Comparison of ENCODE assay signal across 8 cellular contexts in genomic region chr20:36384022-36384619, GRCh38.
DNase-seq lines count a peak whose midpoint lies in the region; ATAC-seq, FAIRE-seq and TF ChIP-seq lines count a peak whose summit lies in the region.

No MANE protein-coding gene starts in this region.

- BruUV-seq in OCI-LY7 (replicated peaks; lab: Mats Ljungman, UMichigan) (no TSS peak), GM12878 (replicated peaks; lab: Mats Ljungman, UMichigan) (no TSS peak)

- H3K36me3 ChIP-seq in OCI-LY7 (ENCODE audit: insufficient read depth, low read length) (no peaks in the 10 kb centered on the region), GM12878 (ENCODE audit: control insufficient read depth in 2 of 2, insufficient read depth in 2 of 2, low read length in 1 of 2) (no peaks in the 10 kb centered on the region), neural cell (ENCODE audit: insufficient read depth, low read length) (no peaks in the 10 kb centered on the region), WERI-Rb-1 (no peaks in the 10 kb centered on the region)

- H3K4me2 ChIP-seq in OCI-LY7 (ENCODE audit: low read length), result no peak overlapping the region
- H3K4me2 ChIP-seq in GM12878 (ENCODE audit: control insufficient read depth, insufficient read depth), result no peak overlapping the region
- no peak overlapping the region for H3K4me2 ChIP-seq in neural cell (ENCODE audit: low read length)

- H3K79me2 ChIP-seq in OCI-LY7 (ENCODE audit: insufficient read depth, low read depth, low read length) (no peaks in the 10 kb centered on the region), GM12878 (ENCODE audit: control insufficient read depth, insufficient read depth, low read length) (no peaks in the 10 kb centered on the region), neural cell (replicated peaks; ENCODE audit: insufficient read depth, low read length) (no peaks in the 10 kb centered on the region)

- no peak for TF ChIP-seq POLR2A in GM12878 (IDR thresholded peaks at IDR 0.05; ENCODE audit: low read depth, low read length)

- in situ Hi-C loops in GM12878 (cut with MboI), result no loop called here

- H3K27me3 ChIP-seq in GM12878 (replicated peaks in 1 of 2; ENCODE audit: control insufficient read depth in 2 of 2, insufficient read depth in 2 of 2, low read length in 1 of 2) (no peaks in the 10 kb centered on the region), neural cell (ENCODE audit: insufficient read depth, low read depth, low read length) (no peaks in the 10 kb centered on the region), WERI-Rb-1 (ENCODE audit: insufficient read depth, low read depth, severe bottlenecking) (no peaks in the 10 kb centered on the region)

- H3K9me3 ChIP-seq in OCI-LY7 (ENCODE audit: low read length) (no peaks in the 10 kb centered on the region), GM12878 (replicated peaks; ENCODE audit: control insufficient read depth, insufficient read depth, low read length) (no peaks in the 10 kb centered on the region), neural cell (ENCODE audit: low read length) (no peaks in the 10 kb centered on the region), WERI-Rb-1 (ENCODE audit: severe bottlenecking) (no peaks in the 10 kb centered on the region)

- POLR2A ChIA-PET in OCI-LY7 (lab: Charles Lee), result no interaction called here
- POLR2A ChIA-PET in GM12878 (lab: Charles Lee), result interaction anchor here (0.6 kb wide), 1 partner anchor 24 kb away, joined by 3 read pairs; no protein-coding TSS in a partner anchor

- H3F3A ChIP-seq in neural cell (ENCODE audit: insufficient read depth, low read length, poor library complexity, severe bottlenecking), result no peaks in the 10 kb centered on the region

- DNase-seq in H4 (ENCODE audit: low spot score) (peak; percentile 31), OCI-LY7 (ENCODE audit: low spot score) (peak; percentile 49), GM12878 (ENCODE audit: low read depth, low spot score) (no peak), NCI-H2107 treated with DMSO at 0.1 percent for 48 hours (lab: John Stamatoyannopoulos, UW; ENCODE audit: unreplicated experiment) (no peak), WERI-Rb-1 (no peak), NCI-H187 treated with DMSO at 0.1 percent for 48 hours (lab: John Stamatoyannopoulos, UW) (no peak)

- H3K9me2 ChIP-seq in OCI-LY7 (ENCODE audit: insufficient read depth, low read length) (no peaks in the 10 kb centered on the region), neural cell (ENCODE audit: insufficient read depth, low read length) (no peaks in the 10 kb centered on the region)

- H3K4me1 ChIP-seq in OCI-LY7 (ENCODE audit: insufficient read depth, low read length, poor library complexity, severe bottlenecking) (no peaks in the 10 kb centered on the region), GM12878 (ENCODE audit: control insufficient read depth, insufficient read depth, low read length) (no peaks in the 10 kb centered on the region)

- H3K4me3 ChIP-seq in OCI-LY7 (ENCODE audit: low read depth, low read length, poor library complexity, severe bottlenecking), result no peak overlapping the region
- H3K4me3 ChIP-seq in GM12878, result no peak overlapping the region
- H3K4me3 ChIP-seq in neural cell (ENCODE audit: low read length), result no peak overlapping the region
- H3K4me3 ChIP-seq in WERI-Rb-1 (ENCODE audit: low read depth, low read length), result no peak overlapping the region

- H4K20me1 ChIP-seq in OCI-LY7 (ENCODE audit: insufficient read depth, low read length) (no peaks in the 10 kb centered on the region), GM12878 (ENCODE audit: control insufficient read depth, insufficient read depth) (no peaks in the 10 kb centered on the region), neural cell (ENCODE audit: insufficient read depth) (no peaks in the 10 kb centered on the region)

- ATAC-seq in GM12878 (peak; percentile 72), HG02852 (IDR thresholded peaks at IDR 0.05; ENCODE audit: unreplicated experiment) (no peak)

- TF ChIP-seq EP300 in GM12878 (IDR thresholded peaks at IDR 0.05; ENCODE audit: borderline replicate concordance in 1 of 2, control insufficient read depth in 1 of 2, low read depth in 2 of 2, low read length in 2 of 2) (no peak), neural cell (conservative IDR thresholded peaks at IDR 0.05; ENCODE audit: poor library complexity, severe bottlenecking) (no peak)

- CTCF ChIA-PET in OCI-LY7 (lab: Charles Lee; ENCODE audit: unreplicated experiment), result no interaction called here
- CTCF ChIA-PET in GM12878 (lab: Yijun Ruan, JAX), result interaction anchor here (1.1 kb wide), 1 partner anchor 15 kb away, joined by 5 read pairs; no protein-coding TSS in a partner anchor

- H2AFZ ChIP-seq in OCI-LY7 (ENCODE audit: low read length) (no peak overlapping the region), GM12878 (ENCODE audit: control insufficient read depth, low read depth, low read length) (no peak overlapping the region), neural cell (ENCODE audit: low read depth, low read length) (no peak overlapping the region)

- no peak for FAIRE-seq in GM12878 (lab: Jason Lieb, UNC)

- H3K9ac ChIP-seq in GM12878 (ENCODE audit: control insufficient read depth, insufficient read depth, low read length), result no peak overlapping the region
- no peak overlapping the region for H3K9ac ChIP-seq in neural cell (ENCODE audit: low read length)

- RAD21 ChIA-PET in GM12878 (lab: Charles Lee; ENCODE audit: unreplicated experiment), result no interaction called here

- intact Hi-C loops in OCI-LY7 (cut with micrococcal nuclease; ENCODE audit: unreplicated experiment), result no loop called here
- intact Hi-C loops in GM12878 (cut with micrococcal nuclease; ENCODE audit: unreplicated experiment), result no loop called here

- H3K27ac ChIP-seq in OCI-LY7 (ENCODE audit: low read depth, low read length, poor library complexity, severe bottlenecking) (no peak overlapping the region), GM12878 (ENCODE audit: control insufficient read depth, insufficient read depth) (no peak overlapping the region), neural cell (ENCODE audit: low read length) (no peak overlapping the region), WERI-Rb-1 (no peak overlapping the region)

- TF ChIP-seq RAD21 in GM12878 (IDR thresholded peaks at IDR 0.05; ENCODE audit: insufficient read depth, low read depth, low read length), result no peak
- no peak for TF ChIP-seq RAD21 in neural cell (conservative IDR thresholded peaks at IDR 0.05)

- TF ChIP-seq CTCF in OCI-LY7 (conservative IDR thresholded peaks at IDR 0.05; ENCODE audit: low read length) (peak; percentile 55), GM12878 (IDR thresholded peaks at IDR 0.05 in 2 of 3, conservative IDR thresholded peaks at IDR 0.05 in 1 of 3; ENCODE audit: control insufficient read depth in 2 of 3, extremely low read depth in 1 of 3, insufficient read depth in 1 of 3, low read depth in 3 of 3, low read length in 3 of 3) (peak in 2 of 3 experiments; percentile 15 to 17; a peak in 2 of 6 replicates), neural cell (IDR thresholded peaks at IDR 0.05; ENCODE audit: poor library complexity, severe bottlenecking) (no peak), WERI-Rb-1 (IDR thresholded peaks at IDR 0.05; ENCODE audit: low read depth, low read length) (no peak)

- WGBS in GM12878 (ENCODE audit: insufficient coverage, insufficient replicate concordance, low lambda C conversion rate, missing lambda C conversion rate), result 3% methylated on average over 6 of the region's 6 CpGs

- SMC1A ChIA-PET in GM12878 (lab: Charles Lee; ENCODE audit: uncharacterized antibody, unreplicated experiment), result interaction anchor here (0.5 kb wide), 1 partner anchor 106 kb away, joined by 3 read pairs; no protein-coding TSS in a partner anchor

TF ChIP-seq in GM12878, 131 proteins besides CTCF, POLR2A, EP300 and RAD21 (continues in another document):
- peak; percentile 94 for TF ChIP-seq SIN3A (IDR thresholded peaks at IDR 0.05; ENCODE audit: low read depth, low read length)
- no peak for TF ChIP-seq MTA3 (IDR thresholded peaks at IDR 0.05; ENCODE audit: borderline replicate concordance, low read length)
- TF ChIP-seq BACH1 (IDR thresholded peaks at IDR 0.05; ENCODE audit: borderline replicate concordance), result no peak
- TF ChIP-seq CHD2 (IDR thresholded peaks at IDR 0.05; ENCODE audit: borderline replicate concordance, low read depth, low read length), result peak; percentile 49; the same call in 1 of the 2 replicates

TF ChIP-seq in neural cell, 6 proteins besides CTCF, POLR2A, EP300 and RAD21:
- TF ChIP-seq TAF1 (IDR thresholded peaks at IDR 0.05; ENCODE audit: low read depth) (no peak), POLR2AphosphoS5 (IDR thresholded peaks at IDR 0.05) (no peak), MXI1 (conservative IDR thresholded peaks at IDR 0.05; ENCODE audit: poor library complexity, severe bottlenecking) (no peak), REST (IDR thresholded peaks at IDR 0.05; ENCODE audit: borderline replicate concordance) (peak; percentile 90)

Comparison
In these comparisons a context has a peak if more than half of its experiments do, and no peak if none do; other contexts are left out.
1. DNase-seq: peak in H4 (single experiment) and OCI-LY7 (single experiment); none in GM12878 (single experiment), NCI-H2107 treated with DMSO at 0.1 percent for 48 hours (single experiment), WERI-Rb-1 (single experiment) and NCI-H187 treated with DMSO at 0.1 percent for 48 hours (single experiment).
2. CTCF ChIP-seq: peak in OCI-LY7 (single experiment) and GM12878 (2 of 3); none in neural cell (single experiment) and WERI-Rb-1 (single experiment).